1 cellular context compared by ENCODE assay signal in the genomic region with DNA sequence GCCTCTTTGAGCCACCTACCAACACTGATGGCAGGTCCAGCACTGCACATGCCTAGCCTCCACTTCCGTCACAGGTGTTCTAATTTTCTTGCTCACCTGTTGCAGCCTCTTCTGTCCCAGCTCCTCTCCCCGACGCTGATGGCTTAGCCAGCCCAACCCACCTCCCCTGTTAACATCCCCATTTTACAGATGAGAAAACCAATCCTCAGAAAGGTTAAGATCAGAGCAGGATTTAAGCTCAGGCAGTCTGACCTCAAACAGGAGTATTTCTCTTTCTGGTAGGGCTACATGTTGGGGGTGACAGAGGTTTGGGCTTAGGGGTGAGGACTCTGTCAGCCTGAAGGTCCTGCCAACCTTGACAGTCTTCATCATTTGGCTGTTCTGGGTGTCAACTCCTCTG.
TF ChIP-seq lines count a peak whose summit lies in the region.

No MANE protein-coding gene starts in this region.

TF ChIP-seq in IMR-90, 13 proteins besides CTCF, POLR2A, EP300 and RAD21 (continued from another document):
- TF ChIP-seq RFX5 (IDR thresholded peaks at IDR 0.05; ENCODE audit: low read depth, low read length) = no peak
- TF ChIP-seq, protein P1, sequence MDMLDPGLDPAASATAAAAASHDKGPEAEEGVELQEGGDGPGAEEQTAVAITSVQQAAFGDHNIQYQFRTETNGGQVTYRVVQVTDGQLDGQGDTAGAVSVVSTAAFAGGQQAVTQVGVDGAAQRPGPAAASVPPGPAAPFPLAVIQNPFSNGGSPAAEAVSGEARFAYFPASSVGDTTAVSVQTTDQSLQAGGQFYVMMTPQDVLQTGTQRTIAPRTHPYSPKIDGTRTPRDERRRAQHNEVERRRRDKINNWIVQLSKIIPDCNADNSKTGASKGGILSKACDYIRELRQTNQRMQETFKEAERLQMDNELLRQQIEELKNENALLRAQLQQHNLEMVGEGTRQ (IDR thresholded peaks at IDR 0.05; ENCODE audit: low read depth, low read length) = no peak
- TF ChIP-seq BHLHE40 (IDR thresholded peaks at IDR 0.05; ENCODE audit: low read depth, low read length) = no peak
- TF ChIP-seq SMC3 (IDR thresholded peaks at IDR 0.05; ENCODE audit: low read depth, low read length) = no peak
- no peak for TF ChIP-seq RCOR1 (IDR thresholded peaks at IDR 0.05; ENCODE audit: insufficient replicate concordance, low read length)
- no peak for TF ChIP-seq MAFK (IDR thresholded peaks at IDR 0.05; ENCODE audit: low read depth, low read length)
